2 cellular contexts compared by ENCODE assay signal in genomic region chr11:70073881-70074371, GRCh38.
TF ChIP-seq lines count a peak whose summit lies in the region.

No MANE protein-coding gene starts in this region.

TF ChIP-seq in GM23338, 12 proteins besides CTCF, POLR2A, EP300 and RAD21 (continued from another document):
- no peak for TF ChIP-seq REST (IDR thresholded peaks at IDR 0.05; ENCODE audit: unreplicated experiment)

TF ChIP-seq in WTC11, 78 proteins besides CTCF, POLR2A, EP300 and RAD21 (continued from another document):
- TF ChIP-seq STAT6 (CRISPR knock-in tag; conservative IDR thresholded peaks at IDR 0.05; ENCODE audit: low read depth) (no peak), AR (CRISPR knock-in tag; IDR thresholded peaks at IDR 0.05) (no peak), ARID4B (CRISPR knock-in tag; IDR thresholded peaks at IDR 0.05; ENCODE audit: borderline replicate concordance) (no peak), OVOL2 (CRISPR knock-in tag; IDR thresholded peaks at IDR 0.05; ENCODE audit: borderline replicate concordance) (no peak), ZMAT4 (CRISPR knock-in tag; IDR thresholded peaks at IDR 0.05) (no peak), NFE2L1 (CRISPR knock-in tag; IDR thresholded peaks at IDR 0.05) (no peak), ZNF532 (CRISPR knock-in tag; IDR thresholded peaks at IDR 0.05; ENCODE audit: borderline replicate concordance) (no peak), ZNF121 (CRISPR knock-in tag; IDR thresholded peaks at IDR 0.05) (no peak), ERG (CRISPR knock-in tag; IDR thresholded peaks at IDR 0.05) (no peak), FOXP4 (CRISPR knock-in tag; IDR thresholded peaks at IDR 0.05) (no peak), GTF2I (CRISPR knock-in tag; conservative IDR thresholded peaks at IDR 0.05) (no peak)
